Comparison of ENCODE assay signal across 8 cellular contexts in genomic region chr6:27472182-27472616, GRCh38. TPM values are rescaled to one million over a fixed set of nuclear protein-coding genes. Genes with fewer than 3 reads are reported as not detected.
DNase-seq lines count a peak whose midpoint lies in the region; ATAC-seq and TF ChIP-seq lines count a peak whose summit lies in the region.

No MANE protein-coding gene starts in this region.

- H3K4me1 ChIP-seq in lower lobe of right lung: peaks cover 21% of the 10 kb centered on the region

- peak overlapping the region; percentile 92 for H3K27ac ChIP-seq in lower lobe of right lung

- peak overlapping the region; percentile 94 for H3K27ac Mint-ChIP-seq in dendritic cell treated with granulocyte-macrophage colony-stimulating factor and Interleukin-4, amounts not matched to agents 40 ng/mL and 50 ng/mL, for 4 days

- DNase-seq in A172 (ENCODE audit: low spot score) (peak; percentile 75), NCI-H2227 (lab: John Stamatoyannopoulos, UW; ENCODE audit: unreplicated experiment) (peak; percentile 83), lower lobe of right lung (peak; percentile 66)
- DNase-seq in activated CD4-positive, CD25-positive, alpha-beta regulatory T cell treated with anti-CD3 and anti-CD28 coated beads, Interleukin-2, amount 50 U/mL, for 16 hours (ENCODE audit: low read depth, low spot score): peak; percentile 29
- DNase-seq in stimulated activated CD4-positive, alpha-beta T cell treated with anti-CD3 and anti-CD28 coated beads, TNF-alpha, amount 100 ng/mL, for 4 hours (ENCODE audit: low read depth in 3 of 3): peak; percentile 31 to 51 (median 35)

- H3K9me3 ChIP-seq in lower lobe of right lung: no peaks in the 10 kb centered on the region

- peak overlapping the region; percentile 93 for H3K4me3 Mint-ChIP-seq in dendritic cell treated with granulocyte-macrophage colony-stimulating factor and Interleukin-4, amounts not matched to agents 40 ng/mL and 50 ng/mL, for 4 days

- TF ChIP-seq POLR2A in GM18505 (IDR thresholded peaks at IDR 0.05; ENCODE audit: borderline replicate concordance, extremely low read depth, insufficient read depth, insufficient read length): no peak

- H3K36me3 Mint-ChIP-seq in dendritic cell treated with granulocyte-macrophage colony-stimulating factor and Interleukin-4, amounts not matched to agents 40 ng/mL and 50 ng/mL, for 4 days (ENCODE audit: low read depth): peaks cover 45% of the 10 kb centered on the region

- no peak for TF ChIP-seq CTCF in lower lobe of right lung (IDR thresholded peaks at IDR 0.05)

- H3K4me1 Mint-ChIP-seq in dendritic cell treated with granulocyte-macrophage colony-stimulating factor and Interleukin-4, amounts not matched to agents 40 ng/mL and 50 ng/mL, for 4 days (ENCODE audit: low read depth): peaks cover 21% of the 10 kb centered on the region

- peaks cover 9% of the 10 kb centered on the region for H3K9me3 Mint-ChIP-seq in dendritic cell treated with granulocyte-macrophage colony-stimulating factor and Interleukin-4, amounts not matched to agents 40 ng/mL and 50 ng/mL, for 4 days

- peaks cover 30% of the 10 kb centered on the region for H3K36me3 ChIP-seq in lower lobe of right lung

- H3K27me3 Mint-ChIP-seq in dendritic cell treated with granulocyte-macrophage colony-stimulating factor and Interleukin-4, amounts not matched to agents 40 ng/mL and 50 ng/mL, for 4 days: no peaks in the 10 kb centered on the region

- intact Hi-C loops in dendritic cell treated with granulocyte-macrophage colony-stimulating factor and Interleukin-4, amounts not matched to agents 40 ng/mL and 50 ng/mL, for 4 days (cut with micrococcal nuclease): loop anchor here (2.0 kb wide), 2 partner anchors 31 to 83 kb away; partner anchors contain the start of gene ZNF391
- intact Hi-C loops in lower lobe of right lung (cut with DNase I): no loop called here

- ATAC-seq in GM18505 (IDR thresholded peaks at IDR 0.05; ENCODE audit: unreplicated experiment) (peak; percentile 41), HG03039 (IDR thresholded peaks at IDR 0.05; ENCODE audit: unreplicated experiment) (peak; percentile 28), lower lobe of right lung (peak; percentile 76 to 77)

- H3K27me3 ChIP-seq in lower lobe of right lung (ENCODE audit: low read depth): no peaks in the 10 kb centered on the region

- H3K4me3 ChIP-seq in lower lobe of right lung: peak overlapping the region; percentile 82

RNA-seq across cellular contexts. Expression of gene ZNF184, which starts 0.7 kb away (rescaled TPM):
- 11.8 and 14.2 TPM in 2 replicates for total RNA-seq in A172 (2014; rRNA removed; shearing (Covaris generic))
- total RNA-seq in lower lobe of right lung: 6.6 TPM

Comparison
In these comparisons a context has a peak if more than half of its experiments do, and no peak if none do; other contexts are left out.
1. Peak in every context shown above with its lines: DNase-seq, ATAC-seq, H3K4me3 ChIP-seq and H3K27ac ChIP-seq.
2. DNase-seq: peak in every context shown above with its lines; median percentile 83 in NCI-H2227; 75 in A172; 66 in lower lobe of right lung; 35 in stimulated activated CD4-positive, alpha-beta T cell treated with anti-CD3 and anti-CD28 coated beads, TNF-alpha, amount 100 ng/mL, for 4 hours; 29 in activated CD4-positive, CD25-positive, alpha-beta regulatory T cell treated with anti-CD3 and anti-CD28 coated beads, Interleukin-2, amount 50 U/mL, for 16 hours.